1 cellular context compared by ENCODE assay signal in genomic region chr19:12015753-12016116, GRCh38.
TF ChIP-seq lines count a peak whose summit lies in the region.

No MANE protein-coding gene starts in this region.

TF ChIP-seq in GM23338, 12 proteins besides CTCF, POLR2A, EP300 and RAD21:
- TF ChIP-seq REST (IDR thresholded peaks at IDR 0.05; ENCODE audit: unreplicated experiment) (no peak), JUNB (IDR thresholded peaks at IDR 0.05; ENCODE audit: unreplicated experiment) (no peak), CREB1 (CRISPR knock-in tag; IDR thresholded peaks at IDR 0.05; ENCODE audit: low read depth) (no peak), ZNF114 (CRISPR knock-in tag; IDR thresholded peaks at IDR 0.05) (no peak), NANOG (IDR thresholded peaks at IDR 0.05; ENCODE audit: borderline replicate concordance) (no peak), ETS1 (IDR thresholded peaks at IDR 0.05) (no peak), ZNF331 (CRISPR knock-in tag; IDR thresholded peaks at IDR 0.05; ENCODE audit: low read depth) (no peak), EZH2 (IDR thresholded peaks at IDR 0.05; ENCODE audit: low read depth, unreplicated experiment) (no peak), EZH2phosphoT487 (IDR thresholded peaks at IDR 0.05; ENCODE audit: unreplicated experiment) (no peak), ZNF462 (CRISPR knock-in tag; IDR thresholded peaks at IDR 0.05) (no peak), POLR2AphosphoS5 (IDR thresholded peaks at IDR 0.05; ENCODE audit: low read depth) (no peak), STAT1 (IDR thresholded peaks at IDR 0.05; ENCODE audit: unreplicated experiment) (no peak)
